ENCODE assay signal across 30 cellular contexts in genomic region chr5:101515721-101516120, GRCh38.
"Had no signal": no experiment of that assay in that cellular context is flagged by ENCODE, and none has a peak within 500 bp of the region (broad histone marks: within the 10 kb centered on the region; RNA-seq: fewer than 3 reads in every experiment).

No MANE protein-coding gene starts in this region.

- H3K9me3 ChIP-seq: adrenal gland, ascending aorta, body of pancreas, breast epithelium had no signal

- H3K4me3 ChIP-seq: adrenal gland, ascending aorta, body of pancreas, breast epithelium, cardiac muscle cell had no signal

- H3K36me3 ChIP-seq: adrenal gland, ascending aorta, brain microvascular endothelial cell, breast epithelium, cardiac muscle cell had no signal

- DNase-seq: activated effector memory CD4-positive, alpha-beta T cell treated with anti-CD3 and anti-CD28 coated beads, Interleukin-2, amount 50 U/mL, for 16 hours; activated effector memory CD4-positive, alpha-beta T cell treated with Interleukin-2 at 50 U/mL for 16 hours; activated gamma-delta T cell; activated gamma-delta T cell treated with Interleukin-2 at 50 U/mL for 16 hours; activated naive CD4-positive, alpha-beta T cell; activated naive CD4-positive, alpha-beta T cell treated with anti-CD3 and anti-CD28 coated beads for 36 hours; activated naive CD4-positive, alpha-beta T cell treated with anti-CD3 and anti-CD28 coated beads, Interleukin-2, amount 10 ng/mL, durations not matched to agents 7 days and 5 days; activated naive CD4-positive, alpha-beta T cell treated with anti-CD3 and anti-CD28 coated beads, Interleukin-2, amount 50 U/mL, for 16 hours; activated naive CD4-positive, alpha-beta T cell treated with Interleukin-2 at 50 U/mL for 16 hours; activated naive CD8-positive, alpha-beta T cell treated with anti-CD3 and anti-CD28 coated beads for 36 hours; activated naive CD8-positive, alpha-beta T cell treated with anti-CD3 and anti-CD28 coated beads, Interleukin-2, amount 10 ng/mL, durations not matched to agents 7 days and 5 days; activated naive CD8-positive, alpha-beta T cell treated with anti-CD3 and anti-CD28 coated beads, Interleukin-2, amount 50 U/mL, for 24 hours; activated T-cell treated with anti-CD3 and anti-CD28 coated beads, Interleukin-2, amount 50 U/mL, for 1 hour; activated T-cell treated with anti-CD3 and anti-CD28 coated beads, Interleukin-2, amount 50 U/mL, for 24 hours; activated T-cell treated with anti-CD3 and anti-CD28 coated beads, Interleukin-2, amount 50 U/mL, for 4 hours; activated T-cell treated with anti-CD3 and anti-CD28 coated beads, Interleukin-2, amount 50 U/mL, for 48 hours; activated T-cell treated with anti-CD3 and anti-CD28 coated beads, Interleukin-2, amount 50 U/mL, for 72 hours; adrenal gland; amniotic stem cell; amygdala; anterior cingulate cortex; aorta; body of pancreas; brain microvascular endothelial cell; caudate nucleus; central memory CD4-positive, alpha-beta T cell; cerebellar nuclear complex had no signal

- H3K27ac ChIP-seq: adrenal gland, ascending aorta, body of pancreas, brain microvascular endothelial cell, breast epithelium, cardiac muscle cell had no signal

- H3K27me3 ChIP-seq: adrenal gland, ascending aorta, body of pancreas, brain microvascular endothelial cell, breast epithelium, cardiac muscle cell had no signal

- H3K4me1 ChIP-seq: adrenal gland, ascending aorta, body of pancreas, breast epithelium had no signal
